Comparison of ENCODE assay signal across 1 cellular context in the genomic region with DNA sequence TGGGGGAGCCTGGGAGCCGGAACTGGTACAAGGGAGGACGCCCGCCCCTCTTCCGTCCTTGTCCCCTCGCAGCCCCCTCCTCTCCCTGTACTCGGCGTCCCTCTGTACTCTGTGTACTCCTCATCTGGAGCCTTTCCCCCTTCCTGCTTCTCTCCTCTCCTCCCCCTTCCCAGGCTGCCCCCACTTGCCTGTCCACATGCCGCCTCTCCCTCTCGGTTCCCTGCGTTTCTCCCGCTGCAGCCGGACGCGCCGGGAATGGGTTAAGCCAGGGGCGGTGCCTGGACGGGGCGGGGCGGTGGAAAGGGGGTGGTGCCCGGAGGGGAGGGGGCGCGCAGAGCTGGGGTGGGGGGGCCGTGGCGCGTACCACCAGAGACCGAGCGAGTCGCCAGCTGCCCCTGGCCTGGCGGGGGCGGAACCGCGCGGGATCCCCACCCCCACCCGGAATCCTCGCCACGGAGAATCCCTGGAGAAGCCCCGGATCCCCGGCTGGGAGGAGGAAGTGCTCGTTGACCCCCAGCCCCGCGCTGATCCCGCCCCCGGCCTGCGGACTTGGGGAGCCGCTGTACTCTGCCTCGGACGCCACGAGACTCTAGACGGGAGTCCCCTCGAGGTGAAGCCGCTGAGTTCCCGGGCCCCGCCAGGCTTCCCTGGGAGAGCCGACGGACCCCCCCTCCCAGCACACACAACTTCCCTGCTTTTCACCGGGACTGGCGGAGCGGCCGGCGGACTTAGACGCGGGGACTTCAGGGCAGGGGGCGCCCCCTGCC.
TF ChIP-seq lines count a peak whose summit lies in the region.

No MANE protein-coding gene starts in this region.

TF ChIP-seq in HepG2, 621 proteins besides CTCF, POLR2A, EP300 and RAD21 (continued from another document and continues in another):
- no peak for TF ChIP-seq ZNF432 (CRISPR knock-in tag; IDR thresholded peaks at IDR 0.05; ENCODE audit: borderline replicate concordance)
- TF ChIP-seq ARID2 (CRISPR knock-in tag; IDR thresholded peaks at IDR 0.05; ENCODE audit: borderline replicate concordance), result 0 out of 2 replicates have a peak, but pooled peaks have one; percentile 29
- 0 out of 2 replicates have a peak, but pooled peaks have one; percentile 3 for TF ChIP-seq NR1H2 (CRISPR knock-in tag; IDR thresholded peaks at IDR 0.05; ENCODE audit: borderline replicate concordance, low read depth)
- no peak for TF ChIP-seq ZNF383 (CRISPR knock-in tag; IDR thresholded peaks at IDR 0.05; ENCODE audit: borderline replicate concordance)
- no peak for TF ChIP-seq IRX3 (CRISPR knock-in tag; IDR thresholded peaks at IDR 0.05; ENCODE audit: borderline replicate concordance, low read depth)
- TF ChIP-seq ZKSCAN5 (CRISPR knock-in tag; IDR thresholded peaks at IDR 0.05), result no peak
- no peak for TF ChIP-seq ZNF737 (CRISPR knock-in tag; IDR thresholded peaks at IDR 0.05; ENCODE audit: borderline replicate concordance)
- no peak for TF ChIP-seq AHR (CRISPR knock-in tag; IDR thresholded peaks at IDR 0.05)
- no peak for TF ChIP-seq HNRNPUL1 (IDR thresholded peaks at IDR 0.05; ENCODE audit: low read depth, low read length)
- TF ChIP-seq MBD4 (IDR thresholded peaks at IDR 0.05; ENCODE audit: borderline replicate concordance, low read length), result no peak
- TF ChIP-seq ZNF543 (CRISPR knock-in tag; IDR thresholded peaks at IDR 0.05), result no peak
- peak; percentile 86 for TF ChIP-seq ZNF451 (CRISPR knock-in tag; IDR thresholded peaks at IDR 0.05)
- peak; percentile 42; the same call in 1 of the 2 replicates for TF ChIP-seq SALL1 (CRISPR knock-in tag; IDR thresholded peaks at IDR 0.05)
- TF ChIP-seq, protein P1, sequence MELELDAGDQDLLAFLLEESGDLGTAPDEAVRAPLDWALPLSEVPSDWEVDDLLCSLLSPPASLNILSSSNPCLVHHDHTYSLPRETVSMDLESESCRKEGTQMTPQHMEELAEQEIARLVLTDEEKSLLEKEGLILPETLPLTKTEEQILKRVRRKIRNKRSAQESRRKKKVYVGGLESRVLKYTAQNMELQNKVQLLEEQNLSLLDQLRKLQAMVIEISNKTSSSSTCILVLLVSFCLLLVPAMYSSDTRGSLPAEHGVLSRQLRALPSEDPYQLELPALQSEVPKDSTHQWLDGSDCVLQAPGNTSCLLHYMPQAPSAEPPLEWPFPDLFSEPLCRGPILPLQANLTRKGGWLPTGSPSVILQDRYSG (CRISPR knock-in tag; IDR thresholded peaks at IDR 0.05), result no peak
- no peak for TF ChIP-seq GATA4 (IDR thresholded peaks at IDR 0.05; ENCODE audit: borderline replicate concordance, low read depth)
- TF ChIP-seq HNRNPK (IDR thresholded peaks at IDR 0.05; ENCODE audit: low read depth, low read length, poor library complexity, severe bottlenecking), result peak; percentile 14
- no peak for TF ChIP-seq SYNCRIP (IDR thresholded peaks at IDR 0.05; ENCODE audit: insufficient read depth, low read depth, low read length)
- no peak for TF ChIP-seq ZNF30 (CRISPR knock-in tag; IDR thresholded peaks at IDR 0.05)
- TF ChIP-seq, protein P2, sequence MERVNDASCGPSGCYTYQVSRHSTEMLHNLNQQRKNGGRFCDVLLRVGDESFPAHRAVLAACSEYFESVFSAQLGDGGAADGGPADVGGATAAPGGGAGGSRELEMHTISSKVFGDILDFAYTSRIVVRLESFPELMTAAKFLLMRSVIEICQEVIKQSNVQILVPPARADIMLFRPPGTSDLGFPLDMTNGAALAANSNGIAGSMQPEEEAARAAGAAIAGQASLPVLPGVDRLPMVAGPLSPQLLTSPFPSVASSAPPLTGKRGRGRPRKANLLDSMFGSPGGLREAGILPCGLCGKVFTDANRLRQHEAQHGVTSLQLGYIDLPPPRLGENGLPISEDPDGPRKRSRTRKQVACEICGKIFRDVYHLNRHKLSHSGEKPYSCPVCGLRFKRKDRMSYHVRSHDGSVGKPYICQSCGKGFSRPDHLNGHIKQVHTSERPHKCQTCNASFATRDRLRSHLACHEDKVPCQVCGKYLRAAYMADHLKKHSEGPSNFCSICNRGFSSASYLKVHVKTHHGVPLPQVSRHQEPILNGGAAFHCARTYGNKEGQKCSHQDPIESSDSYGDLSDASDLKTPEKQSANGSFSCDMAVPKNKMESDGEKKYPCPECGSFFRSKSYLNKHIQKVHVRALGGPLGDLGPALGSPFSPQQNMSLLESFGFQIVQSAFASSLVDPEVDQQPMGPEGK (CRISPR knock-in tag; IDR thresholded peaks at IDR 0.05), result peak; percentile 90
- no peak for TF ChIP-seq PRMT3 (CRISPR knock-in tag; IDR thresholded peaks at IDR 0.05; ENCODE audit: borderline replicate concordance, low read depth)
- TF ChIP-seq GLI4 (CRISPR knock-in tag; IDR thresholded peaks at IDR 0.05; ENCODE audit: borderline replicate concordance), result no peak
- TF ChIP-seq, protein P3, sequence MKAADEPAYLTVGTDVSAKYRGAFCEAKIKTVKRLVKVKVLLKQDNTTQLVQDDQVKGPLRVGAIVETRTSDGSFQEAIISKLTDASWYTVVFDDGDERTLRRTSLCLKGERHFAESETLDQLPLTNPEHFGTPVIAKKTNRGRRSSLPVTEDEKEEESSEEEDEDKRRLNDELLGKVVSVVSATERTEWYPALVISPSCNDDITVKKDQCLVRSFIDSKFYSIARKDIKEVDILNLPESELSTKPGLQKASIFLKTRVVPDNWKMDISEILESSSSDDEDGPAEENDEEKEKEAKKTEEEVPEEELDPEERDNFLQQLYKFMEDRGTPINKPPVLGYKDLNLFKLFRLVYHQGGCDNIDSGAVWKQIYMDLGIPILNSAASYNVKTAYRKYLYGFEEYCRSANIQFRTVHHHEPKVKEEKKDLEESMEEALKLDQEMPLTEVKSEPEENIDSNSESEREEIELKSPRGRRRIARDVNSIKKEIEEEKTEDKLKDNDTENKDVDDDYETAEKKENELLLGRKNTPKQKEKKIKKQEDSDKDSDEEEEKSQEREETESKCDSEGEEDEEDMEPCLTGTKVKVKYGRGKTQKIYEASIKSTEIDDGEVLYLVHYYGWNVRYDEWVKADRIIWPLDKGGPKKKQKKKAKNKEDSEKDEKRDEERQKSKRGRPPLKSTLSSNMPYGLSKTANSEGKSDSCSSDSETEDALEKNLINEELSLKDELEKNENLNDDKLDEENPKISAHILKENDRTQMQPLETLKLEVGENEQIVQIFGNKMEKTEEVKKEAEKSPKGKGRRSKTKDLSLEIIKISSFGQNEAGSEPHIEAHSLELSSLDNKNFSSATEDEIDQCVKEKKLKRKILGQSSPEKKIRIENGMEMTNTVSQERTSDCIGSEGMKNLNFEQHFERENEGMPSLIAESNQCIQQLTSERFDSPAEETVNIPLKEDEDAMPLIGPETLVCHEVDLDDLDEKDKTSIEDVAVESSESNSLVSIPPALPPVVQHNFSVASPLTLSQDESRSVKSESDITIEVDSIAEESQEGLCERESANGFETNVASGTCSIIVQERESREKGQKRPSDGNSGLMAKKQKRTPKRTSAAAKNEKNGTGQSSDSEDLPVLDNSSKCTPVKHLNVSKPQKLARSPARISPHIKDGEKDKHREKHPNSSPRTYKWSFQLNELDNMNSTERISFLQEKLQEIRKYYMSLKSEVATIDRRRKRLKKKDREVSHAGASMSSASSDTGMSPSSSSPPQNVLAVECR (CRISPR knock-in tag; IDR thresholded peaks at IDR 0.05; ENCODE audit: borderline replicate concordance), result peak; percentile 73
- TF ChIP-seq AGO2 (optimal IDR thresholded peaks at IDR 0.05; ENCODE audit: low read depth, low read length), result no peak
- TF ChIP-seq ZKSCAN8 (CRISPR knock-in tag; IDR thresholded peaks at IDR 0.05; ENCODE audit: borderline replicate concordance), result no peak
- TF ChIP-seq BHLHE40 (IDR thresholded peaks at IDR 0.05; ENCODE audit: low read length), result no peak
- TF ChIP-seq ARNT2 (CRISPR knock-in tag; IDR thresholded peaks at IDR 0.05; ENCODE audit: low read depth), result no peak
- TF ChIP-seq SIX1 (CRISPR knock-in tag; IDR thresholded peaks at IDR 0.05; ENCODE audit: borderline replicate concordance), result no peak
- TF ChIP-seq ZNF484 (CRISPR knock-in tag; IDR thresholded peaks at IDR 0.05; ENCODE audit: borderline replicate concordance, low read depth), result no peak
- TF ChIP-seq, protein P4, sequence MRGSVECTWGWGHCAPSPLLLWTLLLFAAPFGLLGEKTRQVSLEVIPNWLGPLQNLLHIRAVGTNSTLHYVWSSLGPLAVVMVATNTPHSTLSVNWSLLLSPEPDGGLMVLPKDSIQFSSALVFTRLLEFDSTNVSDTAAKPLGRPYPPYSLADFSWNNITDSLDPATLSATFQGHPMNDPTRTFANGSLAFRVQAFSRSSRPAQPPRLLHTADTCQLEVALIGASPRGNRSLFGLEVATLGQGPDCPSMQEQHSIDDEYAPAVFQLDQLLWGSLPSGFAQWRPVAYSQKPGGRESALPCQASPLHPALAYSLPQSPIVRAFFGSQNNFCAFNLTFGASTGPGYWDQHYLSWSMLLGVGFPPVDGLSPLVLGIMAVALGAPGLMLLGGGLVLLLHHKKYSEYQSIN (CRISPR knock-in tag; IDR thresholded peaks at IDR 0.05; ENCODE audit: borderline replicate concordance), result no peak
- TF ChIP-seq, protein P5, sequence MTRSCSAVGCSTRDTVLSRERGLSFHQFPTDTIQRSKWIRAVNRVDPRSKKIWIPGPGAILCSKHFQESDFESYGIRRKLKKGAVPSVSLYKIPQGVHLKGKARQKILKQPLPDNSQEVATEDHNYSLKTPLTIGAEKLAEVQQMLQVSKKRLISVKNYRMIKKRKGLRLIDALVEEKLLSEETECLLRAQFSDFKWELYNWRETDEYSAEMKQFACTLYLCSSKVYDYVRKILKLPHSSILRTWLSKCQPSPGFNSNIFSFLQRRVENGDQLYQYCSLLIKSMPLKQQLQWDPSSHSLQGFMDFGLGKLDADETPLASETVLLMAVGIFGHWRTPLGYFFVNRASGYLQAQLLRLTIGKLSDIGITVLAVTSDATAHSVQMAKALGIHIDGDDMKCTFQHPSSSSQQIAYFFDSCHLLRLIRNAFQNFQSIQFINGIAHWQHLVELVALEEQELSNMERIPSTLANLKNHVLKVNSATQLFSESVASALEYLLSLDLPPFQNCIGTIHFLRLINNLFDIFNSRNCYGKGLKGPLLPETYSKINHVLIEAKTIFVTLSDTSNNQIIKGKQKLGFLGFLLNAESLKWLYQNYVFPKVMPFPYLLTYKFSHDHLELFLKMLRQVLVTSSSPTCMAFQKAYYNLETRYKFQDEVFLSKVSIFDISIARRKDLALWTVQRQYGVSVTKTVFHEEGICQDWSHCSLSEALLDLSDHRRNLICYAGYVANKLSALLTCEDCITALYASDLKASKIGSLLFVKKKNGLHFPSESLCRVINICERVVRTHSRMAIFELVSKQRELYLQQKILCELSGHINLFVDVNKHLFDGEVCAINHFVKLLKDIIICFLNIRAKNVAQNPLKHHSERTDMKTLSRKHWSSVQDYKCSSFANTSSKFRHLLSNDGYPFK (CRISPR knock-in tag; IDR thresholded peaks at IDR 0.05; ENCODE audit: borderline replicate concordance), result no peak
- peak; percentile 65; the same call in 1 of the 2 replicates for TF ChIP-seq ZNF747 (CRISPR knock-in tag; IDR thresholded peaks at IDR 0.05; ENCODE audit: borderline replicate concordance)
- peak; percentile 49; the same call in 1 of the 2 replicates for TF ChIP-seq ZNF232 (CRISPR knock-in tag; IDR thresholded peaks at IDR 0.05; ENCODE audit: borderline replicate concordance)
- no peak for TF ChIP-seq PHB2 (IDR thresholded peaks at IDR 0.05; ENCODE audit: partially characterized antibody)
- TF ChIP-seq DNMT1 (CRISPR knock-in tag; IDR thresholded peaks at IDR 0.05), result no peak
- TF ChIP-seq ZNF746 (CRISPR knock-in tag; IDR thresholded peaks at IDR 0.05), result 0 out of 2 replicates have a peak, but pooled peaks have one; percentile 0
- TF ChIP-seq ZFX (CRISPR knock-in tag; IDR thresholded peaks at IDR 0.05; ENCODE audit: low read depth), result no peak; the same call in none of the 2 replicates
- no peak for TF ChIP-seq ZNF7 (CRISPR knock-in tag; IDR thresholded peaks at IDR 0.05)
- no peak; the same call in 1 of the 2 replicates for TF ChIP-seq NFKB2 (CRISPR knock-in tag; IDR thresholded peaks at IDR 0.05; ENCODE audit: borderline replicate concordance)
- TF ChIP-seq ZNF335 (CRISPR knock-in tag; IDR thresholded peaks at IDR 0.05), result no peak
- TF ChIP-seq, protein P6, sequence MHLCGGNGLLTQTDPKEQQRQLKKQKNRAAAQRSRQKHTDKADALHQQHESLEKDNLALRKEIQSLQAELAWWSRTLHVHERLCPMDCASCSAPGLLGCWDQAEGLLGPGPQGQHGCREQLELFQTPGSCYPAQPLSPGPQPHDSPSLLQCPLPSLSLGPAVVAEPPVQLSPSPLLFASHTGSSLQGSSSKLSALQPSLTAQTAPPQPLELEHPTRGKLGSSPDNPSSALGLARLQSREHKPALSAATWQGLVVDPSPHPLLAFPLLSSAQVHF (CRISPR knock-in tag; IDR thresholded peaks at IDR 0.05), result 0 out of 2 replicates have a peak, but pooled peaks have one; percentile 36
- TF ChIP-seq, protein P7, sequence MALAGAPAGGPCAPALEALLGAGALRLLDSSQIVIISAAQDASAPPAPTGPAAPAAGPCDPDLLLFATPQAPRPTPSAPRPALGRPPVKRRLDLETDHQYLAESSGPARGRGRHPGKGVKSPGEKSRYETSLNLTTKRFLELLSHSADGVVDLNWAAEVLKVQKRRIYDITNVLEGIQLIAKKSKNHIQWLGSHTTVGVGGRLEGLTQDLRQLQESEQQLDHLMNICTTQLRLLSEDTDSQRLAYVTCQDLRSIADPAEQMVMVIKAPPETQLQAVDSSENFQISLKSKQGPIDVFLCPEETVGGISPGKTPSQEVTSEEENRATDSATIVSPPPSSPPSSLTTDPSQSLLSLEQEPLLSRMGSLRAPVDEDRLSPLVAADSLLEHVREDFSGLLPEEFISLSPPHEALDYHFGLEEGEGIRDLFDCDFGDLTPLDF (CRISPR knock-in tag; IDR thresholded peaks at IDR 0.05), result no peak
- no peak; the same call in 1 of the 2 replicates for TF ChIP-seq ZNF138 (CRISPR knock-in tag; IDR thresholded peaks at IDR 0.05; ENCODE audit: low read depth)
- TF ChIP-seq HHEX (CRISPR knock-in tag; IDR thresholded peaks at IDR 0.05), result no peak
- TF ChIP-seq ZNF350 (CRISPR knock-in tag; IDR thresholded peaks at IDR 0.05; ENCODE audit: borderline replicate concordance, low read depth), result no peak
- TF ChIP-seq HNRNPL (IDR thresholded peaks at IDR 0.05; ENCODE audit: low read depth, low read length), result no peak
- TF ChIP-seq, protein P8, sequence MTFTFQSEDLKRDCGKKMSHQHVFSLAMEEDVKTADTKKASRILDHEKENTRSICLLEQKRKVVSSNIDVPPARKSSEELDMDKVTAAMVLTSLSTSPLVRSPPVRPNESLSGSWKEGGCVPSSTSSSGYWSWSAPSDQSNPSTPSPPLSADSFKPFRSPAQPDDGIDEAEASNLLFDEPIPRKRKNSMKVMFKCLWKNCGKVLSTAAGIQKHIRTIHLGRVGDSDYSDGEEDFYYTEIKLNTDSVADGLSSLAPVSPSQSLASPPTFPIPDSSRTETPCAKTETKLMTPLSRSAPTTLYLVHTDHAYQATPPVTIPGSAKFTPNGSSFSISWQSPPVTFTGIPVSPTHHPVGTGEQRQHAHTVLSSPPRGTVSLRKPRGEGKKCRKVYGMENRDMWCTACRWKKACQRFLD (CRISPR knock-in tag; IDR thresholded peaks at IDR 0.05; ENCODE audit: borderline replicate concordance), result no peak
- no peak for TF ChIP-seq BCL6 (CRISPR knock-in tag; IDR thresholded peaks at IDR 0.05)
- TF ChIP-seq ADNP (CRISPR knock-in tag; IDR thresholded peaks at IDR 0.05), result no peak
- no peak for TF ChIP-seq ZNF10 (CRISPR knock-in tag; IDR thresholded peaks at IDR 0.05; ENCODE audit: borderline replicate concordance, low read depth)
- TF ChIP-seq ZZZ3 (CRISPR knock-in tag; IDR thresholded peaks at IDR 0.05; ENCODE audit: borderline replicate concordance), result 0 out of 2 replicates have a peak, but pooled peaks have one; percentile 1
- TF ChIP-seq, protein P9, sequence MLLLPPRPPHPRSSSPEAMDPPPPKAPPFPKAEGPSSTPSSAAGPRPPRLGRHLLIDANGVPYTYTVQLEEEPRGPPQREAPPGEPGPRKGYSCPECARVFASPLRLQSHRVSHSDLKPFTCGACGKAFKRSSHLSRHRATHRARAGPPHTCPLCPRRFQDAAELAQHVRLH (CRISPR knock-in tag; IDR thresholded peaks at IDR 0.05; ENCODE audit: borderline replicate concordance, low read depth), result no peak
- no peak for TF ChIP-seq DR1 (CRISPR knock-in tag; IDR thresholded peaks at IDR 0.05)
